ENCODE assay signal across 1 cellular context in genomic region chr10:96089670-96090462, GRCh38.
TF ChIP-seq lines count a peak whose summit lies in the region.

No MANE protein-coding gene starts in this region.

TF ChIP-seq in GM12878, 131 proteins besides CTCF, POLR2A, EP300 and RAD21 (continued from another document and continues in another):
- TF ChIP-seq ZBED1 (IDR thresholded peaks at IDR 0.05; ENCODE audit: borderline replicate concordance) = peak; percentile 54; the same call in 1 of the 2 replicates
- TF ChIP-seq RUNX3 (IDR thresholded peaks at IDR 0.05; ENCODE audit: low read length) = peak; percentile 66
- no peak for TF ChIP-seq CBX3 (IDR thresholded peaks at IDR 0.05; ENCODE audit: borderline replicate concordance, low read depth)
- TF ChIP-seq TCF7 (IDR thresholded peaks at IDR 0.05; ENCODE audit: borderline replicate concordance) = 0 out of 2 replicates have a peak, but pooled peaks have one; percentile 55
- TF ChIP-seq ATF3 (IDR thresholded peaks at IDR 0.05; ENCODE audit: borderline replicate concordance, extremely low read depth, low read depth, low read length) = no peak; the same call in 1 of the 2 replicates
- no peak for TF ChIP-seq STAT3 (IDR thresholded peaks at IDR 0.05; ENCODE audit: low read depth, low read length)
- peak; percentile 73 to 87 for TF ChIP-seq BHLHE40 (IDR thresholded peaks at IDR 0.05; ENCODE audit: borderline replicate concordance in 1 of 2, low read depth in 2 of 2, low read length in 1 of 2)
- TF ChIP-seq ESRRA (IDR thresholded peaks at IDR 0.05; ENCODE audit: low read length) = 0 out of 2 replicates have a peak, but pooled peaks have one; percentile 35
- TF ChIP-seq ZZZ3 (IDR thresholded peaks at IDR 0.05; ENCODE audit: control insufficient read depth, insufficient read length, low read depth) = no peak
- no peak for TF ChIP-seq IRF5 (IDR thresholded peaks at IDR 0.05; ENCODE audit: borderline replicate concordance)
- no peak for TF ChIP-seq NR2C2 (IDR thresholded peaks at IDR 0.05; ENCODE audit: borderline replicate concordance, control insufficient read depth, insufficient read length, low read depth)
- peak; percentile 97 for TF ChIP-seq TAF1 (IDR thresholded peaks at IDR 0.05; ENCODE audit: borderline replicate concordance, low read depth, low read length)
- no peak for TF ChIP-seq FOS (IDR thresholded peaks at IDR 0.05; ENCODE audit: borderline replicate concordance, extremely low read depth, insufficient read length)
- TF ChIP-seq RELA (IDR thresholded peaks at IDR 0.05; ENCODE audit: borderline replicate concordance, partially characterized antibody) = peak; percentile 31
- TF ChIP-seq MEF2B (IDR thresholded peaks at IDR 0.05; ENCODE audit: partially characterized antibody, poor library complexity, severe bottlenecking) = no peak
- peak; percentile 98 for TF ChIP-seq ELK1 (IDR thresholded peaks at IDR 0.05; ENCODE audit: low read depth, low read length)
- TF ChIP-seq POU2F2 (IDR thresholded peaks at IDR 0.05; ENCODE audit: borderline replicate concordance, low read depth, low read length) = peak; percentile 86; the same call in 2 of the 3 replicates
- TF ChIP-seq MEF2A (IDR thresholded peaks at IDR 0.05; ENCODE audit: insufficient read depth, low read depth, low read length) = no peak; the same call in 1 of the 2 replicates
- TF ChIP-seq STAT1 (conservative IDR thresholded peaks at IDR 0.05) = no peak
- TF ChIP-seq WRNIP1 (IDR thresholded peaks at IDR 0.05; ENCODE audit: borderline replicate concordance, low read depth, low read length) = no peak
- TF ChIP-seq NR2C1 (IDR thresholded peaks at IDR 0.05) = peak; percentile 65
- TF ChIP-seq EED (IDR thresholded peaks at IDR 0.05; ENCODE audit: low read depth) = no peak
- TF ChIP-seq RFX5 (IDR thresholded peaks at IDR 0.05; ENCODE audit: low read depth, low read length) = peak; percentile 46; the same call in 1 of the 2 replicates
- TF ChIP-seq MYC (IDR thresholded peaks at IDR 0.05; ENCODE audit: insufficient read depth, insufficient read length, insufficient replicate concordance, low read length, severe bottlenecking) = no peak
- peak; percentile 57; the same call in 1 of the 2 replicates for TF ChIP-seq ZNF24 (IDR thresholded peaks at IDR 0.05)
- peak; percentile 77 for TF ChIP-seq ZBTB11 (CRISPR knock-in tag; IDR thresholded peaks at IDR 0.05)
- TF ChIP-seq BACH1 (IDR thresholded peaks at IDR 0.05; ENCODE audit: borderline replicate concordance) = no peak; the same call in 1 of the 2 replicates
- TF ChIP-seq CBX5 (IDR thresholded peaks at IDR 0.05; ENCODE audit: low read depth) = peak; percentile 99
- TF ChIP-seq USF2 (IDR thresholded peaks at IDR 0.05; ENCODE audit: borderline replicate concordance, low read depth, low read length) = no peak; the same call in 1 of the 2 replicates
- TF ChIP-seq SPI1 (IDR thresholded peaks at IDR 0.05; ENCODE audit: borderline replicate concordance, insufficient read depth, low read depth, low read length) = peak; percentile 32; the same call in 1 of the 2 replicates
- 0 out of 4 replicates have a peak, but pooled peaks of 1 of the 2 experiments have one; percentile 18 for TF ChIP-seq SRF (IDR thresholded peaks at IDR 0.05; ENCODE audit: low read depth in 2 of 2, low read length in 2 of 2)
- TF ChIP-seq PAX5 (IDR thresholded peaks at IDR 0.05; ENCODE audit: borderline replicate concordance, low read depth, low read length) = no peak
- TF ChIP-seq NFYA (IDR thresholded peaks at IDR 0.05; ENCODE audit: borderline replicate concordance, low read depth, low read length) = no peak
- TF ChIP-seq PRDM15 (CRISPR knock-in tag; IDR thresholded peaks at IDR 0.05) = no peak
- no peak for TF ChIP-seq HDAC2 (IDR thresholded peaks at IDR 0.05)
- peak; percentile 88 for TF ChIP-seq NBN (IDR thresholded peaks at IDR 0.05)
- TF ChIP-seq BCL3 (IDR thresholded peaks at IDR 0.05; ENCODE audit: borderline replicate concordance, insufficient read depth, low read depth, low read length, poor library complexity, severe bottlenecking) = no peak
- TF ChIP-seq CHD4 (IDR thresholded peaks at IDR 0.05) = no peak
- no peak for TF ChIP-seq SREBF2 (IDR thresholded peaks at IDR 0.05; ENCODE audit: low read length)
- TF ChIP-seq IRF3 (IDR thresholded peaks at IDR 0.05) = peak; percentile 6; the same call in 1 of the 2 replicates
- peak; percentile 57 for TF ChIP-seq SMAD1 (IDR thresholded peaks at IDR 0.05; ENCODE audit: low read depth, partially characterized antibody)
- TF ChIP-seq NFIC (IDR thresholded peaks at IDR 0.05; ENCODE audit: low read depth, low read length) = peak; percentile 37; the same call in 1 of the 2 replicates
- no peak for TF ChIP-seq ZNF592 (IDR thresholded peaks at IDR 0.05)
